ENCODE assay signal across 3 cellular contexts in the genomic region with DNA sequence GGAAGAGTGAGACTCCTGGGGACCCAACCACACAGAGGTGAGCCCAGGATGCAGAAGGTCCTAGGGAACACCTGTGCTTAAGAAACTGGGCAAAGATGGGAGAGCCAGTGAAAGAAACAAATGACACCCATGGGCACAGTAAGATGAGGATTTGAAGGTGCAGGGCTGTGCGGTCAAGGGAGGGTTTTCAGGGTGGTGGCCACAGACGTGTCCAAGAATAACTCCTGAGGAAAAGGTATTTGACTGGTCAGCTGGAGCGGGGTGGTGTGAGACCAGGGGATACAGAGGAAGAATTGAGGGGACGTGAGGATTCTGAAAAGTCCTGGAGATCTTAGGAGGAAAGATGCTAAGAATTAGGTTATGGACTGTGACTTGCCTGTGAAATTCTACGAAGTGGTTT.
"Had no signal": no experiment of that assay in that cellular context is flagged by ENCODE, and none has a peak within 500 bp of the region (broad histone marks: within the 10 kb centered on the region; RNA-seq: fewer than 3 reads in every experiment).

No MANE protein-coding gene starts in this region.

- ATAC-seq: GM12878 had no signal

- H3K4me3 ChIP-seq: GM12878 had no signal

- DNase-seq: GDM1, GF-D8 had no signal
